In the genomic region with DNA sequence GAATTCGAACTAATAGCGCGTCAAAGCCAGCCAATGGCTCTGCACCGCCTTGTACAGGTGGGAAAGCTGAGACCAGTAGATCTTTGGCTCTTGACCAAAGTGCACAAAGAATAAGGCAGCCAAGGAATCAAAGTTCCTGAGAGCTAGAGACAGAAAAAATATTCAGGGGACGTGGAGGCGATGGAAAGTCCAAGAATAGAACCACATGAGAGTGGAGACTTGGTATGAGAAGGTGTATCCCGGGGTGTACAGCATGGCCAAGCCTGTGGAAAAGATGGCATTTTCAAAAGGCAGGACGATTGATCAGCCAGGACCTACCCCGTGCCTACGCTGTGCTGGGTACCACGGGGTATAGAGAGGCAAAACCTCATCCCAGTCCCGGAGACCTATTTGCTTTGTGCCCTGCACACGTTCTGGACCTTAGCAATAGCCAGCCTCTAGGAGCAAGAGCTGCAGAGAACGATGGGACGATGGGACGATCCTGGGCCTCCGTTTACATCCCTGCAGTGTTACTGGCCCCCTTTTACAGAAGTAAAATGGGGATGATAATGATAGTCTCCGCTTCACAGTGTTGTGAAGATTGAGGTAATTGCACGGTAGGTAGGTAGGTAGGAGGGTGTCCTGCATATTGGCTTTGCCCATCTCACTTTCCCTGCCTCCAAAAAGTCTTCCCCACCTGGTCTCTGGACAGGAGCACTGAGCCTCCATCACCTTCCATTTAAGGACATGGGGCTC, we compare ENCODE assay signal across 8 cellular contexts. TPM values are rescaled to one million over a fixed set of nuclear protein-coding genes. Genes with fewer than 3 reads are reported as not detected.
A peak's percentile ranks its signal among the peaks of the same experiment; 100 is the strongest.
DNase-seq lines count a peak whose midpoint lies in the region; ATAC-seq and TF ChIP-seq lines count a peak whose summit lies in the region.

No MANE protein-coding gene starts in this region.

- H3K27ac ChIP-seq in SU-DHL-6 (ENCODE audit: low read depth, low read length) = peak overlapping the region; percentile 54

- no peaks in the 10 kb centered on the region for H3K9me2 ChIP-seq in SU-DHL-6 (replicated peaks; ENCODE audit: insufficient read depth, low read length)

- no peaks in the 10 kb centered on the region for H3K9me3 ChIP-seq in SU-DHL-6 (ENCODE audit: insufficient read depth, low read length)

- H3K27me3 Mint-ChIP-seq in endothelial cell (ENCODE audit: unreplicated experiment) = no peaks in the 10 kb centered on the region
- peaks cover 15% of the 10 kb centered on the region for H3K27me3 Mint-ChIP-seq in nephron progenitor cell (ENCODE audit: low read depth, poor library complexity)

- peak overlapping the region; percentile 66 for H3K4me3 ChIP-seq in SU-DHL-6 (ENCODE audit: insufficient read depth, low read length, poor library complexity, severe bottlenecking)

- DNase-seq in endothelial cell (ENCODE audit: low spot score) (no peak), nephron progenitor cell (no peak), NAMALWA (ENCODE audit: low spot score) (no peak), globus pallidus (ENCODE audit: low spot score) (no peak), COLO668 (lab: John Stamatoyannopoulos, UW; ENCODE audit: unreplicated experiment) (no peak)

- no peaks in the 10 kb centered on the region for H3F3A ChIP-seq in SU-DHL-6 (ENCODE audit: insufficient read depth)

- H3K36me3 ChIP-seq in SU-DHL-6 (ENCODE audit: low read length) = no peaks in the 10 kb centered on the region

- H3K36me3 Mint-ChIP-seq in endothelial cell (ENCODE audit: low read depth, unreplicated experiment) (no peaks in the 10 kb centered on the region), nephron progenitor cell (ENCODE audit: low read depth) (peaks cover 10% of the 10 kb centered on the region)

- H3K27ac Mint-ChIP-seq in endothelial cell (ENCODE audit: unreplicated experiment) (peak overlapping the region; percentile 83), nephron progenitor cell (peak overlapping the region; percentile 67)

- no peaks in the 10 kb centered on the region for H3K27me3 ChIP-seq in SU-DHL-6 (ENCODE audit: low read length)

- H3K79me2 ChIP-seq in SU-DHL-6 (ENCODE audit: insufficient read depth, low read length) = peaks cover 20% of the 10 kb centered on the region

- TF ChIP-seq CTCF in SU-DHL-6 (IDR thresholded peaks at IDR 0.05; ENCODE audit: insufficient read depth, low read length, poor library complexity, severe bottlenecking) (no peak), endothelial cell (IDR thresholded peaks at IDR 0.05; ENCODE audit: unreplicated experiment) (no peak), nephron progenitor cell (IDR thresholded peaks at IDR 0.05) (no peak)

- ATAC-seq in GM18498 (IDR thresholded peaks at IDR 0.05; ENCODE audit: unreplicated experiment) (peak; percentile 15), HG02798 (IDR thresholded peaks at IDR 0.05; ENCODE audit: poor library complexity, unreplicated experiment) (peak; percentile 8)

- H2AFZ ChIP-seq in SU-DHL-6 (ENCODE audit: low read depth, low read length, severe bottlenecking) = peak overlapping the region; percentile 60

- no peaks in the 10 kb centered on the region for H4K20me1 ChIP-seq in SU-DHL-6 (ENCODE audit: low read depth, low read length)

- no peaks in the 10 kb centered on the region for H3K9me3 Mint-ChIP-seq in endothelial cell (ENCODE audit: unreplicated experiment)
- H3K9me3 Mint-ChIP-seq in nephron progenitor cell = no peaks in the 10 kb centered on the region

- H3K4me1 Mint-ChIP-seq in endothelial cell (ENCODE audit: unreplicated experiment) (peaks cover 48% of the 10 kb centered on the region), nephron progenitor cell (peaks cover 23% of the 10 kb centered on the region)

- H3K4me2 ChIP-seq in SU-DHL-6 (ENCODE audit: low read depth, low read length, poor library complexity, severe bottlenecking) = peak overlapping the region; percentile 69

- peak overlapping the region; percentile 67 for H3K9ac ChIP-seq in SU-DHL-6 (ENCODE audit: low read length)

- H3K4me3 Mint-ChIP-seq in endothelial cell (ENCODE audit: unreplicated experiment) = peak overlapping the region; percentile 100
- peak overlapping the region; percentile 98 for H3K4me3 Mint-ChIP-seq in nephron progenitor cell

RNA-seq across cellular contexts. Expression of a gene that starts 0.6 kb away (rescaled TPM):
- 25.7 TPM for total RNA-seq in endothelial cell (ENCODE audit: unreplicated experiment)

RNA-seq across cellular contexts. Expression of a gene that starts 34.4 kb away (rescaled TPM):
- total RNA-seq in endothelial cell (ENCODE audit: unreplicated experiment) = 36.4 TPM
